10 cellular contexts compared by ENCODE assay signal in genomic region chr19:10762656-10763055, GRCh38. TPM values are rescaled to one million over a fixed set of nuclear protein-coding genes. Genes with fewer than 3 reads are reported as not detected.
DNase-seq lines count a peak whose midpoint lies in the region; ATAC-seq and TF ChIP-seq lines count a peak whose summit lies in the region.
"Had no signal": no experiment of that assay in that cellular context is flagged by ENCODE, and none has a peak within 500 bp of the region (broad histone marks: within the 10 kb centered on the region; RNA-seq: fewer than 3 reads in every experiment).

No MANE protein-coding gene starts in this region.

- no peak for DNase-seq in WTC11 (ENCODE audit: low spot score)
- DNase-seq in stimulated activated naive B cell treated with anti-CD40 and anti-IgM and Interleukin-4, amounts not matched to agents 10 μg/mL and 1 μg/mL and 100 μg/mL, for 72 hours = no peak
- DNase-seq in OCI-M2 (lab: John Stamatoyannopoulos, UW; ENCODE audit: unreplicated experiment) = no peak
- no peak for DNase-seq in HK-2 (ENCODE audit: unreplicated experiment)
- no peak for DNase-seq in NCI-H1092 (lab: John Stamatoyannopoulos, UW)
- DNase-seq: cerebellar nuclear complex, NCI-H2171 had no signal

- H3K27me3 ChIP-seq in gastroesophageal sphincter = no peaks in the 10 kb centered on the region

- H3K4me1 ChIP-seq in HEK293 (ENCODE audit: control insufficient read depth, insufficient read depth, low read length) (peaks cover 2% of the 10 kb centered on the region; the same call in 1 of the 2 replicates), gastroesophageal sphincter (peaks cover 0 to 81% (median 35%) of the 10 kb centered on the region in 3 donors)

- CTCF ChIA-PET in HEK293 (lab: Yijun Ruan, JAX) = interaction anchor here (0.5 to 2.3 kb wide), 3 partner anchors 12 to 102 kb away, joined by 3 to 7 read pairs (median 3); partner anchors contain the start of gene DNM2
- CTCF ChIA-PET in WTC11 (lab: Charles Lee) = interaction anchor here (0.7 to 1.7 kb wide), 5 partner anchors 45 to 96 kb away, joined by 3 to 11 read pairs (median 4); partner anchors contain the start of gene DNM2

- WGBS in gastroesophageal sphincter (ENCODE audit: low coverage in 1 of 2), 2 donors = 100% methylated on average over 1 of the region's 1 CpG; no CpG with 5 or more reads in 1 of the 2 donors

- peaks cover 0 to 34% of the 10 kb centered on the region in 2 experiments; a peak in 2 of 3 replicates for H3K36me3 ChIP-seq in HEK293 (ENCODE audit: control insufficient read depth in 2 of 2, insufficient read depth in 1 of 2, low read length in 2 of 2)
- H3K36me3 ChIP-seq in gastroesophageal sphincter = peaks cover 0 to 40% of the 10 kb centered on the region in 2 donors

- POLR2A ChIA-PET in HEK293 (lab: Yijun Ruan, JAX) (no interaction called here), WTC11 (lab: Charles Lee) (no interaction called here)

- no peak for TF ChIP-seq POLR2A in gastroesophageal sphincter (IDR thresholded peaks at IDR 0.05)

- peaks cover 27% of the 10 kb centered on the region for H3K4me1 Mint-ChIP-seq in WTC11
- H3K4me1 Mint-ChIP-seq in stimulated activated naive B cell treated with anti-CD40 and anti-IgM and Interleukin-4, amounts not matched to agents 10 μg/mL and 1 μg/mL and 100 μg/mL, for 72 hours = peaks cover 49 to 86% of the 10 kb centered on the region in 2 donors

- no peak overlapping the region for H3K4me3 ChIP-seq in HEK293 (ENCODE audit: low read depth, low read length)
- H3K4me3 ChIP-seq in gastroesophageal sphincter = no peak overlapping the region
- H3K4me3 ChIP-seq: smooth muscle cell had no signal

- no peaks in the 10 kb centered on the region for H3K9me3 Mint-ChIP-seq in WTC11
- peaks cover 4% of the 10 kb centered on the region in 2 donors for H3K9me3 Mint-ChIP-seq in stimulated activated naive B cell treated with anti-CD40 and anti-IgM and Interleukin-4, amounts not matched to agents 10 μg/mL and 1 μg/mL and 100 μg/mL, for 72 hours

- TF ChIP-seq CTCF in HEK293 (tag by site-specific recombination; IDR thresholded peaks at IDR 0.05) (no peak), WTC11 (IDR thresholded peaks at IDR 0.05) (no peak), gastroesophageal sphincter (IDR thresholded peaks at IDR 0.05) (no peak)

- H3K4me3 Mint-ChIP-seq in WTC11 = no peak overlapping the region
- peak overlapping the region in 1 of 2 donors; percentile 55 for H3K4me3 Mint-ChIP-seq in stimulated activated naive B cell treated with anti-CD40 and anti-IgM and Interleukin-4, amounts not matched to agents 10 μg/mL and 1 μg/mL and 100 μg/mL, for 72 hours

- H3K9me3 ChIP-seq in HEK293 (ENCODE audit: control insufficient read depth, insufficient read depth, low read depth, low read length) (no peaks in the 10 kb centered on the region), gastroesophageal sphincter (no peaks in the 10 kb centered on the region)

- ATAC-seq in WTC11 (peak; percentile 49; the same call in 1 of the 2 replicates), gastroesophageal sphincter (peak; percentile 16)
- no peak for ATAC-seq in stimulated activated naive B cell treated with anti-CD40 and anti-IgM and Interleukin-4, amounts not matched to agents 10 μg/mL and 1 μg/mL and 100 μg/mL, for 72 hours (replicated peaks)

- H3K36me3 Mint-ChIP-seq in WTC11 = peaks cover 9% of the 10 kb centered on the region
- H3K36me3 Mint-ChIP-seq in stimulated activated naive B cell treated with anti-CD40 and anti-IgM and Interleukin-4, amounts not matched to agents 10 μg/mL and 1 μg/mL and 100 μg/mL, for 72 hours = peaks cover 51 to 54% of the 10 kb centered on the region in 2 donors

- 0 out of 2 replicates have a peak overlapping the region, but pooled peaks have one; percentile 32 for H3K27ac Mint-ChIP-seq in WTC11
- peak overlapping the region; percentile 94 for H3K27ac Mint-ChIP-seq in stimulated activated naive B cell treated with anti-CD40 and anti-IgM and Interleukin-4, amounts not matched to agents 10 μg/mL and 1 μg/mL and 100 μg/mL, for 72 hours

- no peak for TF ChIP-seq EP300 in gastroesophageal sphincter (IDR thresholded peaks at IDR 0.05)

- H3K27ac ChIP-seq in HEK293 (ENCODE audit: extremely low read depth, low read depth, low read length) (no peak overlapping the region), gastroesophageal sphincter (peak overlapping the region in 3 of 4 donors; percentile 35 to 53 (median 37))

- no peaks in the 10 kb centered on the region for H3K27me3 Mint-ChIP-seq in WTC11 (ENCODE audit: low read depth)
- no peaks in the 10 kb centered on the region for H3K27me3 Mint-ChIP-seq in stimulated activated naive B cell treated with anti-CD40 and anti-IgM and Interleukin-4, amounts not matched to agents 10 μg/mL and 1 μg/mL and 100 μg/mL, for 72 hours

TF ChIP-seq in HEK293, 187 proteins besides CTCF, POLR2A, EP300 and RAD21 (continues in another document):
- TF ChIP-seq ZNF449 (tag by site-specific recombination; IDR thresholded peaks at IDR 0.05) (peak; percentile 73; the same call in 1 of the 2 replicates), ZNF621 (tag by site-specific recombination; IDR thresholded peaks at IDR 0.05) (no peak), OSR2 (tag by site-specific recombination; IDR thresholded peaks at IDR 0.05) (no peak)
- TF ChIP-seq, protein P1, sequence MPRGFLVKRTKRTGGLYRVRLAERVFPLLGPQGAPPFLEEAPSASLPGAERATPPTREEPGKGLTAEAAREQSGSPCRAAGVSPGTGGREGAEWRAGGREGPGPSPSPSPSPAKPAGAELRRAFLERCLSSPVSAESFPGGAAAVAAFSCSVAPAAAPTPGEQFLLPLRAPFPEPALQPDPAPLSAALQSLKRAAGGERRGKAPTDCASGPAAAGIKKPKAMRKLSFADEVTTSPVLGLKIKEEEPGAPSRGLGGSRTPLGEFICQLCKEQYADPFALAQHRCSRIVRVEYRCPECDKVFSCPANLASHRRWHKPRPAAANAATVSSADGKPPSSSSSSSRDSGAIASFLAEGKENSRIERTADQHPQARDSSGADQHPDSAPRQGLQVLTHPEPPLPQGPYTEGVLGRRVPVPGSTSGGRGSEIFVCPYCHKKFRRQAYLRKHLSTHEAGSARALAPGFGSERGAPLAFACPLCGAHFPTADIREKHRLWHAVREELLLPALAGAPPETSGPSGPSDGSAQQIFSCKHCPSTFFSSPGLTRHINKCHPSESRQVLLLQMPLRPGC (tag by site-specific recombination; IDR thresholded peaks at IDR 0.05) = no peak

TF ChIP-seq in WTC11, 78 proteins besides CTCF, POLR2A, EP300 and RAD21 (continues in another document):
- TF ChIP-seq ZBTB21 (CRISPR knock-in tag; IDR thresholded peaks at IDR 0.05; ENCODE audit: borderline replicate concordance) = no peak
- TF ChIP-seq RORB (CRISPR knock-in tag; IDR thresholded peaks at IDR 0.05) = no peak
- TF ChIP-seq AFF4 (CRISPR knock-in tag; IDR thresholded peaks at IDR 0.05; ENCODE audit: borderline replicate concordance) = no peak
- TF ChIP-seq ZNF317 (CRISPR knock-in tag; IDR thresholded peaks at IDR 0.05; ENCODE audit: borderline replicate concordance, low read depth) = no peak
- TF ChIP-seq ESRRA (CRISPR knock-in tag; IDR thresholded peaks at IDR 0.05; ENCODE audit: borderline replicate concordance) = no peak
- no peak for TF ChIP-seq SOX15 (CRISPR knock-in tag; IDR thresholded peaks at IDR 0.05)
- TF ChIP-seq IRF1 (CRISPR knock-in tag; IDR thresholded peaks at IDR 0.05) = no peak
- TF ChIP-seq ZNF219 (CRISPR knock-in tag; IDR thresholded peaks at IDR 0.05; ENCODE audit: borderline replicate concordance) = no peak
- TF ChIP-seq ATF1 (CRISPR knock-in tag; IDR thresholded peaks at IDR 0.05) = no peak

RNA-seq across cellular contexts. Expression of gene DNM2, which starts 44.8 kb away (rescaled TPM):
- total RNA-seq in WTC11 (2021) (120 to 131 TPM (median 123 TPM) in 3 replicates), gastroesophageal sphincter (100 to 1,000 TPM in 2 of 4 donors, 10 to 100 TPM in 2; 79.1 to 115 (median 96.8) TPM)

Comparison
In these comparisons a context has a peak if more than half of its experiments do, and no peak if none do; other contexts are left out.
1. ATAC-seq: peak in WTC11 (single experiment) and gastroesophageal sphincter (single experiment); none in stimulated activated naive B cell treated with anti-CD40 and anti-IgM and Interleukin-4, amounts not matched to agents 10 μg/mL and 1 μg/mL and 100 μg/mL, for 72 hours (0 of 2).